In the genomic region with DNA sequence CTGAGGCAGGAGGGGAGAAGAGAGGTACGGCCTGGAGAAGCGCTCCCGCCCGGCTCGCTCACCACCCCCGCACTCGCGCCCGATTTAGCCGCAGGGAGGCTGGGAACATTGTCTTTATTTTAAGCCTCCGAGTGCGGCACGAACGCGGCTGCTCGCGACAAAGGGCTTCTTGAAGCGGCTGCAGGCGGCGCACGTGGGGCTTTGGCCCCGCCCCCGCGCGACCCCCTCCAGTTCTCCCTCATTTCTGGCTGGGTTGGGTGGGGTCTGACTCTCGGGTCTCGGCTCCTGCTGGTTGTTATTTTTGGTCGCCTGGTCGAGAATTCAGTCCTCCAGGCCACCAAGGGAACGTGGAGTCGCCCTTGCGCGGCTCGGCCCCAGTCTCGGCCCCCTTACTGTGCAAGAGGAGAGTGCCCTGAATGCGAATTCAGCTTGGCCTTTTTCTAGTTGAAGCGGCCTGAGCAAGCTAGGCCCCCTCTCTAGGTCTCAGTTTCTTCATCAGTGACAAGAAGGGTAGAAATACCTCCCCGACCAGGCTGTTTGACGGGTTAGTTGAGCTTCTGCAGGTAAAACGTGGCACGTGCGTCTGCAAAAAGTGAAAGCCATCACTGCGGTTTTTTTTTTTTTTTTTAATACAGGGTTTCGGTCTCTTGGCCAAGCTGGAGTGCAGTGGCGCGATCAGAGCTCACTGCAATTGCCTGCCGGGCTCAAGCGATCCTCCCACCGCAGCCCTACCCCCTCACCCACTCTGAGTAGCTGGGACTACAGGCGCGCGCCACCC, we compare ENCODE assay signal across 1 cellular context.
TF ChIP-seq lines count a peak whose summit lies in the region.

No MANE protein-coding gene starts in this region.

TF ChIP-seq in WTC11, 78 proteins besides CTCF, POLR2A, EP300 and RAD21 (continued from another document):
- TF ChIP-seq, protein P1, sequence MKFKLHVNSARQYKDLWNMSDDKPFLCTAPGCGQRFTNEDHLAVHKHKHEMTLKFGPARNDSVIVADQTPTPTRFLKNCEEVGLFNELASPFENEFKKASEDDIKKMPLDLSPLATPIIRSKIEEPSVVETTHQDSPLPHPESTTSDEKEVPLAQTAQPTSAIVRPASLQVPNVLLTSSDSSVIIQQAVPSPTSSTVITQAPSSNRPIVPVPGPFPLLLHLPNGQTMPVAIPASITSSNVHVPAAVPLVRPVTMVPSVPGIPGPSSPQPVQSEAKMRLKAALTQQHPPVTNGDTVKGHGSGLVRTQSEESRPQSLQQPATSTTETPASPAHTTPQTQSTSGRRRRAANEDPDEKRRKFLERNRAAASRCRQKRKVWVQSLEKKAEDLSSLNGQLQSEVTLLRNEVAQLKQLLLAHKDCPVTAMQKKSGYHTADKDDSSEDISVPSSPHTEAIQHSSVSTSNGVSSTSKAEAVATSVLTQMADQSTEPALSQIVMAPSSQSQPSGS (CRISPR knock-in tag; IDR thresholded peaks at IDR 0.05; ENCODE audit: borderline replicate concordance, low read depth) = no peak
- peak; percentile 48; the same call in 1 of the 2 replicates for TF ChIP-seq ETV6 (CRISPR knock-in tag; IDR thresholded peaks at IDR 0.05)
- TF ChIP-seq, protein P2, sequence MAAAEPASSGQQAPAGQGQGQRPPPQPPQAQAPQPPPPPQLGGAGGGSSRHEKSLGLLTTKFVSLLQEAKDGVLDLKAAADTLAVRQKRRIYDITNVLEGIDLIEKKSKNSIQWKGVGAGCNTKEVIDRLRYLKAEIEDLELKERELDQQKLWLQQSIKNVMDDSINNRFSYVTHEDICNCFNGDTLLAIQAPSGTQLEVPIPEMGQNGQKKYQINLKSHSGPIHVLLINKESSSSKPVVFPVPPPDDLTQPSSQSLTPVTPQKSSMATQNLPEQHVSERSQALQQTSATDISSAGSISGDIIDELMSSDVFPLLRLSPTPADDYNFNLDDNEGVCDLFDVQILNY (CRISPR knock-in tag; IDR thresholded peaks at IDR 0.05) = 0 out of 2 replicates have a peak, but pooled peaks have one; percentile 29
